Comparison of ENCODE assay signal across 11 cellular contexts in genomic region chr2:120949027-120949956, GRCh38.
DNase-seq lines count a peak whose midpoint lies in the region; ATAC-seq and TF ChIP-seq lines count a peak whose summit lies in the region.
"Had no signal": no experiment of that assay in that cellular context is flagged by ENCODE, and none has a peak within 500 bp of the region (broad histone marks: within the 10 kb centered on the region; RNA-seq: fewer than 3 reads in every experiment).

No MANE protein-coding gene starts in this region.

- no peaks in the 10 kb centered on the region for H3K36me3 ChIP-seq in breast epithelium
- no peaks in the 10 kb centered on the region for H3K36me3 ChIP-seq in endodermal cell (ENCODE audit: control insufficient read depth, insufficient read depth, low read length)

- no peaks in the 10 kb centered on the region for H3K4me1 ChIP-seq in breast epithelium
- no peaks in the 10 kb centered on the region for H3K4me1 ChIP-seq in endodermal cell (ENCODE audit: control insufficient read depth, insufficient read depth, low read length)

- H3K9me3 ChIP-seq in breast epithelium (no peaks in the 10 kb centered on the region), endodermal cell (ENCODE audit: control insufficient read depth, low read length) (no peaks in the 10 kb centered on the region)

- no peaks in the 10 kb centered on the region for H3K9me3 Mint-ChIP-seq in MCF 10A (ENCODE audit: unreplicated experiment)
- H3K9me3 Mint-ChIP-seq in endodermal cell, result no peaks in the 10 kb centered on the region
- no peaks in the 10 kb centered on the region for H3K9me3 Mint-ChIP-seq in stimulated activated memory B cell treated with anti-CD40 and anti-IgM and Interleukin-4, amounts not matched to agents 10 μg/mL and 1 μg/mL and 100 μg/mL, for 72 hours

- H3K27me3 Mint-ChIP-seq in MCF 10A (ENCODE audit: insufficient read depth, unreplicated experiment) (no peaks in the 10 kb centered on the region), endodermal cell (ENCODE audit: insufficient read depth) (no peaks in the 10 kb centered on the region)
- no peaks in the 10 kb centered on the region for H3K27me3 Mint-ChIP-seq in stimulated activated memory B cell treated with anti-CD40 and anti-IgM and Interleukin-4, amounts not matched to agents 10 μg/mL and 1 μg/mL and 100 μg/mL, for 72 hours
- H3K27me3 Mint-ChIP-seq: CD4-positive, alpha-beta memory T cell; naive B cell had no signal

- TF ChIP-seq CTCF in MCF 10A (IDR thresholded peaks at IDR 0.05; ENCODE audit: unreplicated experiment) (peak; percentile 29), breast epithelium (IDR thresholded peaks at IDR 0.05) (no peak), endodermal cell (conservative IDR thresholded peaks at IDR 0.05) (peak; percentile 64)

- peak; percentile 2 for ATAC-seq in stimulated activated memory B cell treated with anti-CD40 and anti-IgM and Interleukin-4, amounts not matched to agents 10 μg/mL and 1 μg/mL and 100 μg/mL, for 72 hours
- ATAC-seq in GM18909 (IDR thresholded peaks at IDR 0.05; ENCODE audit: poor library complexity, unreplicated experiment) (no peak), GM21390 (IDR thresholded peaks at IDR 0.05; ENCODE audit: unreplicated experiment) (no peak)

- H3K4me3 ChIP-seq in breast epithelium, result no peak overlapping the region
- H3K4me3 ChIP-seq in endodermal cell (ENCODE audit: low read length), result no peak overlapping the region

- H3K9ac ChIP-seq in endodermal cell (ENCODE audit: extremely low read depth, low read length, poor library complexity, severe bottlenecking), result no peak overlapping the region

- no peaks in the 10 kb centered on the region for H3K36me3 Mint-ChIP-seq in MCF 10A (ENCODE audit: insufficient read depth, unreplicated experiment)
- no peaks in the 10 kb centered on the region for H3K36me3 Mint-ChIP-seq in endodermal cell (ENCODE audit: low read depth)
- no peaks in the 10 kb centered on the region for H3K36me3 Mint-ChIP-seq in stimulated activated memory B cell treated with anti-CD40 and anti-IgM and Interleukin-4, amounts not matched to agents 10 μg/mL and 1 μg/mL and 100 μg/mL, for 72 hours
- H3K36me3 Mint-ChIP-seq: CD4-positive, alpha-beta memory T cell; naive B cell had no signal

- intact Hi-C loops in MCF 10A (cut with micrococcal nuclease) (loop anchor here (1.0 to 5.0 kb wide), 2 partner anchors 212 to 254 kb away; partner anchors contain the start of gene GLI2), breast epithelium (cut with DNase I; ENCODE audit: low total_unique reads) (no loop called here)

- H3K4me3 Mint-ChIP-seq in MCF 10A (ENCODE audit: unreplicated experiment) (no peak overlapping the region), endodermal cell (no peak overlapping the region)
- no peak overlapping the region for H3K4me3 Mint-ChIP-seq in stimulated activated memory B cell treated with anti-CD40 and anti-IgM and Interleukin-4, amounts not matched to agents 10 μg/mL and 1 μg/mL and 100 μg/mL, for 72 hours
- H3K4me3 Mint-ChIP-seq: CD4-positive, alpha-beta memory T cell; naive B cell had no signal

- WGBS in endodermal cell (ENCODE audit: insufficient coverage in 1 of 2, insufficient read length in 1 of 2), 2 experiments, result 92 to 97% methylated on average over 9 to 12 of the region's 12 CpGs

- no peak for TF ChIP-seq POLR2A in breast epithelium (IDR thresholded peaks at IDR 0.05)

- BruUV-seq in MCF 10A (replicated peaks; lab: Mats Ljungman, UMichigan), result no TSS peak

- CTCF ChIA-PET in MCF 10A (lab: Yijun Ruan, JAX), result interaction anchor here (0.9 to 1.8 kb wide), 3 partner anchors 13 to 128 kb away, joined by 3 to 6 read pairs (median 5); no protein-coding TSS in a partner anchor

- H3K4me1 Mint-ChIP-seq in MCF 10A (ENCODE audit: insufficient read depth, unreplicated experiment) (no peaks in the 10 kb centered on the region), endodermal cell (no peaks in the 10 kb centered on the region)
- no peaks in the 10 kb centered on the region for H3K4me1 Mint-ChIP-seq in stimulated activated memory B cell treated with anti-CD40 and anti-IgM and Interleukin-4, amounts not matched to agents 10 μg/mL and 1 μg/mL and 100 μg/mL, for 72 hours
- H3K4me1 Mint-ChIP-seq: CD4-positive, alpha-beta memory T cell; naive B cell had no signal

- peak; percentile 47 for DNase-seq in MCF 10A (ENCODE audit: unreplicated experiment)
- no peak for DNase-seq in breast epithelium (ENCODE audit: low spot score in 2 of 2)
- peak; percentile 64 for DNase-seq in NCI-H510A (lab: John Stamatoyannopoulos, UW)
- DNase-seq in endodermal cell, result peak; percentile 59
- DNase-seq in AG08395 (ENCODE audit: low spot score), result no peak
- DNase-seq: CD4-positive, alpha-beta memory T cell; MM.1S; naive B cell had no signal

- H3K27me3 ChIP-seq in breast epithelium, result no peaks in the 10 kb centered on the region
- H3K27me3 ChIP-seq in endodermal cell (ENCODE audit: control insufficient read depth, insufficient read depth, low read length, poor library complexity, severe bottlenecking), result no peaks in the 10 kb centered on the region

- POLR2A ChIA-PET in MCF 10A (lab: Yijun Ruan, JAX), result interaction anchor here (0.6 kb wide), 1 partner anchor 11 kb away, joined by 3 read pairs; no protein-coding TSS in a partner anchor

- H3K27ac ChIP-seq in breast epithelium (no peak overlapping the region), endodermal cell (ENCODE audit: low read depth, low read length) (no peak overlapping the region)

- no peak overlapping the region for H3K27ac Mint-ChIP-seq in MCF 10A (ENCODE audit: low read depth, unreplicated experiment)
- H3K27ac Mint-ChIP-seq in endodermal cell, result no peak overlapping the region
- H3K27ac Mint-ChIP-seq in stimulated activated memory B cell treated with anti-CD40 and anti-IgM and Interleukin-4, amounts not matched to agents 10 μg/mL and 1 μg/mL and 100 μg/mL, for 72 hours, result no peak overlapping the region
- H3K27ac Mint-ChIP-seq: CD4-positive, alpha-beta memory T cell had no signal

Comparison
In these comparisons a context has a peak if more than half of its experiments do, and no peak if none do; other contexts are left out.
1. DNase-seq: peak in MCF 10A (single experiment), NCI-H510A (single experiment) and endodermal cell (single experiment); none in breast epithelium (0 of 2) and AG08395 (single experiment).
2. CTCF ChIP-seq: peak in MCF 10A (single experiment) and endodermal cell (single experiment); none in breast epithelium (0 of 3).